Comparison of ENCODE assay signal across 8 cellular contexts in genomic region chr18:49460958-49461601, GRCh38. TPM values are rescaled to one million over a fixed set of nuclear protein-coding genes. Genes with fewer than 3 reads are reported as not detected.
DNase-seq lines count a peak whose midpoint lies in the region; TF ChIP-seq lines count a peak whose summit lies in the region.

No MANE protein-coding gene starts in this region.

- no peaks in the 10 kb centered on the region for H3K9me2 ChIP-seq in SU-DHL-6 (replicated peaks; ENCODE audit: insufficient read depth, low read length)

- peak overlapping the region; percentile 97 for H2AFZ ChIP-seq in SU-DHL-6 (ENCODE audit: low read depth, low read length, severe bottlenecking)

- 0 out of 2 replicates have a peak, but pooled peaks cover 6% of the 10 kb centered on the region for H3F3A ChIP-seq in SU-DHL-6 (ENCODE audit: insufficient read depth)

- H3K79me2 ChIP-seq in SU-DHL-6 (ENCODE audit: insufficient read depth, low read length): peaks cover 44% of the 10 kb centered on the region

- peak overlapping the region; percentile 85 for H3K9ac ChIP-seq in SU-DHL-6 (ENCODE audit: low read length)

- H3K36me3 ChIP-seq in SU-DHL-6 (ENCODE audit: low read length): no peaks in the 10 kb centered on the region

- TF ChIP-seq CTCF in SU-DHL-6 (IDR thresholded peaks at IDR 0.05; ENCODE audit: insufficient read depth, low read length, poor library complexity, severe bottlenecking) (no peak), fibroblast of villous mesenchyme (IDR thresholded peaks at IDR 0.05; ENCODE audit: insufficient read depth, low read depth, low read length) (no peak)

- no peaks in the 10 kb centered on the region for H3K27me3 ChIP-seq in SU-DHL-6 (ENCODE audit: low read length)

- H3K27ac ChIP-seq in SU-DHL-6 (ENCODE audit: low read depth, low read length) (no peak overlapping the region), skin epidermis (peak overlapping the region; percentile 20 to 98 (median 89))

- no peaks in the 10 kb centered on the region for H3K9me3 ChIP-seq in SU-DHL-6 (ENCODE audit: insufficient read depth, low read length)

- peak overlapping the region; percentile 78 for H3K4me2 ChIP-seq in SU-DHL-6 (ENCODE audit: low read depth, low read length, poor library complexity, severe bottlenecking)

- H4K20me1 ChIP-seq in SU-DHL-6 (ENCODE audit: low read depth, low read length): peaks cover 3% of the 10 kb centered on the region; the same call in 1 of the 2 replicates

- peak; percentile 67 for DNase-seq in NCI-H2107 treated with DMSO at 0.1 percent for 48 hours (lab: John Stamatoyannopoulos, UW; ENCODE audit: unreplicated experiment)
- no peak for DNase-seq in NCI-H2107 (lab: John Stamatoyannopoulos, UW)
- DNase-seq in fibroblast of villous mesenchyme (ENCODE audit: low read depth): peak; percentile 42
- DNase-seq in activated gamma-delta T cell treated with Interleukin-2 at 50 U/mL for 16 hours: no peak
- DNase-seq in stimulated activated CD4-positive, alpha-beta T cell treated with anti-CD3 and anti-CD28 coated beads, Interleukin-15, amount 100 ng/mL, for 24 hours: no peak
- no peak for DNase-seq in amygdala (lab: John Stamatoyannopoulos, UW)

- H3K4me3 ChIP-seq in SU-DHL-6 (ENCODE audit: insufficient read depth, low read length, poor library complexity, severe bottlenecking) (peak overlapping the region; percentile 74), fibroblast of villous mesenchyme (ENCODE audit: low read depth, low read length) (peak overlapping the region; percentile 95), skin epidermis (peak overlapping the region; percentile 87 to 100 (median 96))

RNA-seq across cellular contexts. Expression of gene DYM, which starts 0.6 kb away (rescaled TPM):
- total RNA-seq in fibroblast of villous mesenchyme: 31.5 and 31.9 TPM in 2 replicates

RNA-seq across cellular contexts. Expression of gene C18orf32, which starts 26.0 kb away (rescaled TPM):
- total RNA-seq in fibroblast of villous mesenchyme: 11.7 and 24.5 TPM in 2 replicates

RNA-seq across cellular contexts. Expression of gene RPL17, which starts 31.2 kb away (rescaled TPM):
- 1,385 and 1,725 TPM in 2 replicates for total RNA-seq in fibroblast of villous mesenchyme

Comparison
In these comparisons a context has a peak if more than half of its experiments do, and no peak if none do; other contexts are left out.
1. DNase-seq: peak in NCI-H2107 treated with DMSO at 0.1 percent for 48 hours (single experiment) and fibroblast of villous mesenchyme (single experiment); none in NCI-H2107 (single experiment), activated gamma-delta T cell treated with Interleukin-2 at 50 U/mL for 16 hours (single experiment), stimulated activated CD4-positive, alpha-beta T cell treated with anti-CD3 and anti-CD28 coated beads, Interleukin-15, amount 100 ng/mL, for 24 hours (single experiment) and amygdala (0 of 56).
2. Peak in every context shown above with its lines, with median percentiles within 50 percentile points of each other: H3K4me3 ChIP-seq.